4 cellular contexts compared by ENCODE assay signal in genomic region chr14:20910822-20911221, GRCh38. TPM values are rescaled to one million over a fixed set of nuclear protein-coding genes. Genes with fewer than 3 reads are reported as not detected.
"Had no signal": no experiment of that assay in that cellular context is flagged by ENCODE, and none has a peak within 500 bp of the region (broad histone marks: within the 10 kb centered on the region; RNA-seq: fewer than 3 reads in every experiment).

No MANE protein-coding gene starts in this region.

RNA-seq across cellular contexts. Expression of gene RNASE3, which starts 19.6 kb away (rescaled TPM):
- total RNA-seq: LHCN-M2, M059J, MCF 10A, NCI-H460 had no signal

RNA-seq across cellular contexts. Expression of gene RNASE2, which starts 44.5 kb away (rescaled TPM):
- total RNA-seq: LHCN-M2, M059J, MCF 10A, NCI-H460 had no signal
